ENCODE assay signal across 17 cellular contexts in genomic region chr12:105319691-105320209, GRCh38. TPM values are rescaled to one million over a fixed set of nuclear protein-coding genes. Genes with fewer than 3 reads are reported as not detected.
DNase-seq lines count a peak whose midpoint lies in the region; ATAC-seq and TF ChIP-seq lines count a peak whose summit lies in the region.
"Had no signal": no experiment of that assay in that cellular context is flagged by ENCODE, and none has a peak within 500 bp of the region (broad histone marks: within the 10 kb centered on the region; RNA-seq: fewer than 3 reads in every experiment).

No MANE protein-coding gene starts in this region.

- H4K5ac ChIP-seq in mesendoderm (ENCODE audit: low read length) = no peak overlapping the region

- intact Hi-C loops in activated CD4-positive, alpha-beta T cell treated with anti-CD3 and anti-CD28 coated beads, Interleukin-2, amount 10 ng/mL, durations not matched to agents 24 days and 14 days (cut with micrococcal nuclease) = loop anchor here (2.0 to 5.0 kb wide), 2 partner anchors 38 to 63 kb away; no protein-coding TSS in a partner anchor
- intact Hi-C loops in activated CD8-positive, alpha-beta T cell treated with anti-CD3 and anti-CD28 coated beads for 36 hours (cut with micrococcal nuclease) = no loop called here

- H3K79me1 ChIP-seq in mesendoderm (ENCODE audit: low read length) = no peaks in the 10 kb centered on the region

- H4K8ac ChIP-seq in mesendoderm (ENCODE audit: low read depth, low read length) = no peak overlapping the region

- H3K4me2 ChIP-seq in mesendoderm (ENCODE audit: low read length) = no peak overlapping the region

- peak; percentile 71 for DNase-seq in activated CD4-positive, alpha-beta T cell treated with anti-CD3 and anti-CD28 coated beads, Interleukin-2, amount 10 ng/mL, durations not matched to agents 24 days and 14 days
- no peak for DNase-seq in activated CD4-positive, alpha-beta T cell treated with anti-CD3 and anti-CD28 coated beads, Interleukin-2, amount 50 U/mL, for 48 hours
- DNase-seq in HFFc6 (no peak), mesendoderm (peak; percentile 61), NCI-H226 (no peak), NCI-H345 (lab: John Stamatoyannopoulos, UW) (no peak)
- peak; percentile 19 for DNase-seq in activated CD8-positive, alpha-beta T cell treated with anti-CD3 and anti-CD28 coated beads for 36 hours
- DNase-seq: activated CD8-positive, alpha-beta memory T cell treated with anti-CD3 and anti-CD28 coated beads, Interleukin-2, amount 10 ng/mL, durations not matched to agents 7 days and 5 days; activated naive CD4-positive, alpha-beta T cell treated with anti-CD3 and anti-CD28 coated beads for 36 hours; left lung; NCI-H2171 treated with DMSO at 0.1 percent for 48 hours; psoas muscle; SIG-M5; substantia nigra had no signal

- peaks cover 3% of the 10 kb centered on the region for H3K9me3 Mint-ChIP-seq in activated CD4-positive, alpha-beta T cell treated with anti-CD3 and anti-CD28 coated beads, Interleukin-2, amount 10 ng/mL, durations not matched to agents 24 days and 14 days
- no peaks in the 10 kb centered on the region for H3K9me3 Mint-ChIP-seq in HFFc6
- no peaks in the 10 kb centered on the region for H3K9me3 Mint-ChIP-seq in activated CD8-positive, alpha-beta T cell treated with anti-CD3 and anti-CD28 coated beads for 36 hours
- H3K9me3 Mint-ChIP-seq: activated naive CD4-positive, alpha-beta T cell treated with anti-CD3 and anti-CD28 coated beads for 36 hours had no signal

- no peak for ATAC-seq in activated CD8-positive, alpha-beta T cell treated with anti-CD3 and anti-CD28 coated beads for 36 hours
- no peak for ATAC-seq in GM21786 (IDR thresholded peaks at IDR 0.05; ENCODE audit: unreplicated experiment)
- ATAC-seq: activated CD8-positive, alpha-beta memory T cell treated with anti-CD3 and anti-CD28 coated beads, Interleukin-2, amount 10 ng/mL, durations not matched to agents 7 days and 5 days; left lung; psoas muscle had no signal

- H3K23ac ChIP-seq in mesendoderm (ENCODE audit: low read length) = no peak overlapping the region

- WGBS in mesendoderm (ENCODE audit: extremely low coverage, insufficient coverage, low lambda C conversion rate) = no CpG with 5 or more reads among the region's 8 CpGs

- no peaks in the 10 kb centered on the region for H3K27me3 Mint-ChIP-seq in activated CD4-positive, alpha-beta T cell treated with anti-CD3 and anti-CD28 coated beads, Interleukin-2, amount 10 ng/mL, durations not matched to agents 24 days and 14 days
- H3K27me3 Mint-ChIP-seq in HFFc6 (ENCODE audit: insufficient read depth) = peaks cover 5% of the 10 kb centered on the region; the same call in 1 of the 2 replicates
- no peaks in the 10 kb centered on the region for H3K27me3 Mint-ChIP-seq in activated CD8-positive, alpha-beta T cell treated with anti-CD3 and anti-CD28 coated beads for 36 hours
- H3K27me3 Mint-ChIP-seq: activated CD8-positive, alpha-beta memory T cell treated with anti-CD3 and anti-CD28 coated beads, Interleukin-2, amount 10 ng/mL, durations not matched to agents 7 days and 5 days; CD4-positive, alpha-beta memory T cell had no signal

- H3K9ac ChIP-seq in mesendoderm (ENCODE audit: low read length) = no peak overlapping the region

- H2BK15ac ChIP-seq in mesendoderm (replicated peaks; ENCODE audit: low read depth) = no peak overlapping the region

- H3K79me2 ChIP-seq in mesendoderm (ENCODE audit: control insufficient read depth, insufficient read depth, low read length) = no peaks in the 10 kb centered on the region

- H3K27me3 ChIP-seq in mesendoderm (ENCODE audit: insufficient read depth, low read length, poor library complexity) = no peaks in the 10 kb centered on the region
- H3K27me3 ChIP-seq: left lung had no signal

- POLR2A ChIA-PET in activated CD8-positive, alpha-beta T cell treated with anti-CD3 and anti-CD28 coated beads for 36 hours (lab: Charles Lee) = interaction anchor here (0.9 to 1.5 kb wide), 2 partner anchors 12 to 37 kb away, joined by 3 to 4 read pairs; no protein-coding TSS in a partner anchor

- no peak overlapping the region for H3K27ac Mint-ChIP-seq in activated CD4-positive, alpha-beta T cell treated with anti-CD3 and anti-CD28 coated beads, Interleukin-2, amount 10 ng/mL, durations not matched to agents 24 days and 14 days
- H3K27ac Mint-ChIP-seq in HFFc6 = peak overlapping the region; percentile 95
- H3K27ac Mint-ChIP-seq in activated CD8-positive, alpha-beta T cell treated with anti-CD3 and anti-CD28 coated beads for 36 hours = no peak overlapping the region
- H3K27ac Mint-ChIP-seq: activated CD8-positive, alpha-beta memory T cell treated with anti-CD3 and anti-CD28 coated beads, Interleukin-2, amount 10 ng/mL, durations not matched to agents 7 days and 5 days; activated naive CD4-positive, alpha-beta T cell treated with anti-CD3 and anti-CD28 coated beads for 36 hours; brain had no signal

- H2BK5ac ChIP-seq in mesendoderm (ENCODE audit: low read length) = no peak overlapping the region

- no peak overlapping the region for H3K4me3 Mint-ChIP-seq in activated CD4-positive, alpha-beta T cell treated with anti-CD3 and anti-CD28 coated beads, Interleukin-2, amount 10 ng/mL, durations not matched to agents 24 days and 14 days
- no peak overlapping the region for H3K4me3 Mint-ChIP-seq in HFFc6
- H3K4me3 Mint-ChIP-seq in activated CD8-positive, alpha-beta T cell treated with anti-CD3 and anti-CD28 coated beads for 36 hours = no peak overlapping the region
- H3K4me3 Mint-ChIP-seq: activated CD8-positive, alpha-beta memory T cell treated with anti-CD3 and anti-CD28 coated beads, Interleukin-2, amount 10 ng/mL, durations not matched to agents 7 days and 5 days; activated naive CD4-positive, alpha-beta T cell treated with anti-CD3 and anti-CD28 coated beads for 36 hours; brain; CD4-positive, alpha-beta memory T cell had no signal

- TF ChIP-seq CTCF in HFFc6 (IDR thresholded peaks at IDR 0.05) = peak; percentile 25; the same call in 1 of the 2 replicates
- no peak for TF ChIP-seq CTCF in activated CD8-positive, alpha-beta T cell treated with anti-CD3 and anti-CD28 coated beads for 36 hours (IDR thresholded peaks at IDR 0.05)

- H3K4me3 ChIP-seq in mesendoderm (ENCODE audit: low read length) = no peak overlapping the region
- H3K4me3 ChIP-seq: left lung, psoas muscle had no signal

- H3K4me1 Mint-ChIP-seq in activated CD4-positive, alpha-beta T cell treated with anti-CD3 and anti-CD28 coated beads, Interleukin-2, amount 10 ng/mL, durations not matched to agents 24 days and 14 days = peaks cover 48% of the 10 kb centered on the region
- peaks cover 100% of the 10 kb centered on the region for H3K4me1 Mint-ChIP-seq in HFFc6 (ENCODE audit: low read depth)
- H3K4me1 Mint-ChIP-seq in activated CD8-positive, alpha-beta T cell treated with anti-CD3 and anti-CD28 coated beads for 36 hours (ENCODE audit: low read depth) = peaks cover 12% of the 10 kb centered on the region
- H3K4me1 Mint-ChIP-seq: brain had no signal

- no peaks in the 10 kb centered on the region for H3K36me3 ChIP-seq in mesendoderm (ENCODE audit: control insufficient read depth, insufficient read depth, low read length)
- H3K36me3 ChIP-seq: left lung had no signal

- CTCF ChIA-PET in activated CD8-positive, alpha-beta T cell treated with anti-CD3 and anti-CD28 coated beads for 36 hours (lab: Charles Lee) = interaction anchor here (1.1 to 2.5 kb wide), 3 partner anchors 24 to 64 kb away, joined by 3 to 16 read pairs (median 6); no protein-coding TSS in a partner anchor

- H2AK5ac ChIP-seq in mesendoderm (ENCODE audit: low read length) = no peak overlapping the region

- H3K27ac ChIP-seq in mesendoderm (ENCODE audit: low read depth, low read length) = no peak overlapping the region
- H3K27ac ChIP-seq: left lung, psoas muscle had no signal

- no peak overlapping the region for H3K18ac ChIP-seq in mesendoderm (ENCODE audit: low read length)

- H3K4me1 ChIP-seq in mesendoderm (ENCODE audit: control insufficient read depth, low read depth, low read length) = no peaks in the 10 kb centered on the region
- H3K4me1 ChIP-seq: left lung had no signal

- no peak overlapping the region for H2BK120ac ChIP-seq in mesendoderm (ENCODE audit: low read depth, low read length)

- H3K56ac ChIP-seq in mesendoderm (ENCODE audit: low read length) = no peak overlapping the region

- H3K36me3 Mint-ChIP-seq in activated CD4-positive, alpha-beta T cell treated with anti-CD3 and anti-CD28 coated beads, Interleukin-2, amount 10 ng/mL, durations not matched to agents 24 days and 14 days (ENCODE audit: low read depth) = peaks cover 5% of the 10 kb centered on the region
- peaks cover 15% of the 10 kb centered on the region for H3K36me3 Mint-ChIP-seq in HFFc6 (ENCODE audit: low read depth)
- H3K36me3 Mint-ChIP-seq in activated CD8-positive, alpha-beta T cell treated with anti-CD3 and anti-CD28 coated beads for 36 hours (ENCODE audit: low read depth) = peaks cover under 1% of the 10 kb centered on the region
- H3K36me3 Mint-ChIP-seq: brain; CD4-positive, alpha-beta memory T cell had no signal

- H3K4ac ChIP-seq in mesendoderm (ENCODE audit: low read depth, low read length) = no peak overlapping the region

RNA-seq across cellular contexts. Expression of gene C12orf75, which starts 10.7 kb away (rescaled TPM):
- 91.4 and 96.1 TPM in 2 replicates for total RNA-seq in activated CD4-positive, alpha-beta T cell treated with anti-CD3 and anti-CD28 coated beads, Interleukin-2, amount 10 ng/mL, durations not matched to agents 24 days and 14 days
- 1,000 to 10,000 TPM; 1,007 to 1,412 (median 1,300) TPM for total RNA-seq in HFFc6 (2021; fragmentation: NEBNext Ultra II Directional; extraction: Animal tissue kit (Norgen Biotek cat#: 25700))
- 10 to 100 TPM; 62.0 to 66.9 TPM for total RNA-seq in activated CD8-positive, alpha-beta T cell treated with anti-CD3 and anti-CD28 coated beads for 36 hours
- polyA plus RNA-seq in mesendoderm (2013, experiment 1 of 2) = 18.9 TPM
- 19.9 TPM for polyA plus RNA-seq in mesendoderm (2013, experiment 2 of 2)

Comparison
In these comparisons a context has a peak if more than half of its experiments do, and no peak if none do; other contexts are left out.
1. DNase-seq: peak in activated CD4-positive, alpha-beta T cell treated with anti-CD3 and anti-CD28 coated beads, Interleukin-2, amount 10 ng/mL, durations not matched to agents 24 days and 14 days (single experiment), activated CD8-positive, alpha-beta T cell treated with anti-CD3 and anti-CD28 coated beads for 36 hours (single experiment) and mesendoderm (single experiment); none in activated CD4-positive, alpha-beta T cell treated with anti-CD3 and anti-CD28 coated beads, Interleukin-2, amount 50 U/mL, for 48 hours (0 of 2), HFFc6 (single experiment), NCI-H226 (single experiment) and NCI-H345 (single experiment).
2. RNA of gene C12orf75, which starts 10.7 kb away (total RNA-seq): 1,007 to 1,412 TPM in HFFc6; 91.4 to 96.1 TPM in activated CD4-positive, alpha-beta T cell treated with anti-CD3 and anti-CD28 coated beads, Interleukin-2, amount 10 ng/mL, durations not matched to agents 24 days and 14 days and 62.0 to 66.9 TPM in activated CD8-positive, alpha-beta T cell treated with anti-CD3 and anti-CD28 coated beads for 36 hours; every median in the first group is over 10 times any median in the second.